7 cellular contexts compared by ENCODE assay signal in genomic region chr12:107912421-107913004, GRCh38.
DNase-seq lines count a peak whose midpoint lies in the region; ATAC-seq and TF ChIP-seq lines count a peak whose summit lies in the region.

No MANE protein-coding gene starts in this region.

- peaks cover 5% of the 10 kb centered on the region for H3K4me1 Mint-ChIP-seq in activated naive CD8-positive, alpha-beta T cell (ENCODE audit: low read depth)

- ATAC-seq in GM18499 (IDR thresholded peaks at IDR 0.05; ENCODE audit: insufficient read depth, unreplicated experiment) (peak; percentile 47), HG03039 (IDR thresholded peaks at IDR 0.05; ENCODE audit: unreplicated experiment) (peak; percentile 65), RWPE2 (ENCODE audit: low read depth) (peak; percentile 27; the same call in 2 of the 3 replicates), HG02970 (IDR thresholded peaks at IDR 0.05; ENCODE audit: low FRiP score, unreplicated experiment) (no peak)

- H3K36me3 ChIP-seq in RWPE2 (ENCODE audit: low read depth) (no peaks in the 10 kb centered on the region), hepatocyte (replicated peaks; ENCODE audit: insufficient read depth, low read depth) (no peaks in the 10 kb centered on the region), spleen (no peaks in the 10 kb centered on the region)

- H3K4me3 ChIP-seq in RWPE2 (ENCODE audit: severe bottlenecking) (no peak overlapping the region), hepatocyte (no peak overlapping the region), spleen (peak overlapping the region in 5 of 8 donors; percentile 4 to 62 (median 17))

- H4K20me1 ChIP-seq in hepatocyte (ENCODE audit: insufficient read depth, poor library complexity, severe bottlenecking): no peaks in the 10 kb centered on the region

- H3K27me3 Mint-ChIP-seq in activated naive CD8-positive, alpha-beta T cell: peaks cover 42% of the 10 kb centered on the region

- H3K27ac ChIP-seq in RWPE2 (ENCODE audit: poor library complexity, severe bottlenecking): no peak overlapping the region
- H3K27ac ChIP-seq in hepatocyte: no peak overlapping the region
- no peak overlapping the region for H3K27ac ChIP-seq in spleen

- H3K27me3 ChIP-seq in RWPE2 (ENCODE audit: insufficient read depth, poor library complexity, severe bottlenecking) (peaks cover 5% of the 10 kb centered on the region), hepatocyte (peaks cover 27% of the 10 kb centered on the region), spleen (replicated peaks in 1 of 7) (peaks cover 0 to 85% (median 27%) of the 10 kb centered on the region in 7 donors)

- H3K27ac Mint-ChIP-seq in activated naive CD8-positive, alpha-beta T cell: no peak overlapping the region

- peak overlapping the region; percentile 85 for H3K4me3 Mint-ChIP-seq in activated naive CD8-positive, alpha-beta T cell

- 6% methylated on average over 22 of the region's 22 CpGs for WGBS in hepatocyte (ENCODE audit: low lambda C conversion rate, missing lambda C conversion rate)
- 2 to 4% (median 3%) methylated on average over 18 to 22 of the region's 22 CpGs for WGBS in spleen, 5 donors

- no peak for DNase-seq in RWPE2 (ENCODE audit: low spot score)
- DNase-seq in hepatocyte (ENCODE audit: low spot score): peak; percentile 34
- DNase-seq in spleen: peak; percentile 82

- no peaks in the 10 kb centered on the region for H3K9me2 ChIP-seq in hepatocyte (replicated peaks; ENCODE audit: insufficient read depth)

- H3K4me2 ChIP-seq in hepatocyte: peak overlapping the region; percentile 66

- H3K36me3 Mint-ChIP-seq in activated naive CD8-positive, alpha-beta T cell: no peaks in the 10 kb centered on the region

- H3K9me3 Mint-ChIP-seq in activated naive CD8-positive, alpha-beta T cell (ENCODE audit: low read depth): no peaks in the 10 kb centered on the region

- peak; percentile 39 for TF ChIP-seq CTCF in RWPE2 (IDR thresholded peaks at IDR 0.05; ENCODE audit: poor library complexity, severe bottlenecking)
- peak; percentile 51 for TF ChIP-seq CTCF in hepatocyte (IDR thresholded peaks at IDR 0.05; ENCODE audit: poor library complexity)
- TF ChIP-seq CTCF in spleen (IDR thresholded peaks at IDR 0.05 in 8 of 11, conservative IDR thresholded peaks at IDR 0.05 in 3 of 11): peak in 10 of 11 experiments; percentile 23 to 79 (median 50)

- no peak for TF ChIP-seq POLR2A in spleen (IDR thresholded peaks at IDR 0.05)

- H3K4me1 ChIP-seq in RWPE2 (ENCODE audit: insufficient read depth, poor library complexity, severe bottlenecking) (no peaks in the 10 kb centered on the region), hepatocyte (ENCODE audit: insufficient read depth) (no peaks in the 10 kb centered on the region), spleen (peaks cover 0 to 9% (median 6%) of the 10 kb centered on the region in 6 donors)

- no peak overlapping the region for H2AFZ ChIP-seq in hepatocyte

- intact Hi-C loops in spleen (cut with DNase I; ENCODE audit: low total_unique reads): no loop called here

- H3K9me3 ChIP-seq in RWPE2 (ENCODE audit: severe bottlenecking): no peaks in the 10 kb centered on the region
- H3K9me3 ChIP-seq in hepatocyte (ENCODE audit: low read depth): no peaks in the 10 kb centered on the region
- H3K9me3 ChIP-seq in spleen: no peaks in the 10 kb centered on the region

- no peaks in the 10 kb centered on the region for H3K79me2 ChIP-seq in hepatocyte

Comparison
In these comparisons a context has a peak if more than half of its experiments do, and no peak if none do; other contexts are left out.
1. H3K4me3 ChIP-seq: peak in spleen (5 of 8); none in RWPE2 (single experiment) and hepatocyte (single experiment).
2. Peak in every context shown above with its lines, with median percentiles within 50 percentile points of each other: CTCF ChIP-seq.